ENCODE assay signal across 1 cellular context in genomic region chr6:13604546-13605416, GRCh38.
TF ChIP-seq lines count a peak whose summit lies in the region.

No MANE protein-coding gene starts in this region.

TF ChIP-seq in K562, 482 proteins besides CTCF, POLR2A, EP300 and RAD21 (continued from another document):
- no peak for TF ChIP-seq ZNF518B (CRISPR knock-in tag; IDR thresholded peaks at IDR 0.05)
